20 cellular contexts compared by ENCODE assay signal in the genomic region with DNA sequence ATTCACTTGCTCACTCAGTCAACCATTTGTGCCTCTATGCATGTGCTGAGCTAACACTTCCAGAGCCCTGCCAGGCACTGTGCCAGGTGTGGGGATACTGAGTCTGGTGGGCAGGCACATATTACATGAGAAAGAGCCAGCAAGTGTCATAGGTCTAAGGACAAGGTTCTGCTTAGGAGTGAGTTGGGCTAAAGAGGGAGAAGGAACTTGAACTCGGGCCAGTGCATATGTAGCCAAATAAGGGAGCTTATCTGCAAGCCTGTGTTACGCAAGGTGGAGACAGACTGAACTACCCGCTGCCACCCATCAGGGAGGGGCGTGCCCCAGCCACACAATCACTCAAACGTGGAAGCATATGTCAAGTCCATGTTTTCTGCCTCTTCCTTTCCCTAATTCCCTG.
A peak's percentile ranks its signal among the peaks of the same experiment; 100 is the strongest.
DNase-seq lines count a peak whose midpoint lies in the region; ATAC-seq and TF ChIP-seq lines count a peak whose summit lies in the region.
"Had no signal": no experiment of that assay in that cellular context is flagged by ENCODE, and none has a peak within 500 bp of the region (broad histone marks: within the 10 kb centered on the region; RNA-seq: fewer than 3 reads in every experiment).

No MANE protein-coding gene starts in this region.

- ATAC-seq in GM18517 (IDR thresholded peaks at IDR 0.05; ENCODE audit: unreplicated experiment): no peak
- ATAC-seq: natural killer cell had no signal

- TF ChIP-seq CTCF in HEK293 (tag by site-specific recombination; IDR thresholded peaks at IDR 0.05): no peak

- H3K4me3 ChIP-seq in HEK293 (ENCODE audit: low read depth, low read length) (no peak overlapping the region), HAP-1 (no peak overlapping the region)

- CTCF ChIA-PET in HEK293 (lab: Yijun Ruan, JAX): interaction anchor here (2.0 kb wide), 1 partner anchor 135 kb away, joined by 5 read pairs; no protein-coding TSS in a partner anchor

- H3K27ac ChIP-seq in HEK293 (ENCODE audit: extremely low read depth, low read depth, low read length): no peak overlapping the region

- H3K36me3 ChIP-seq in HEK293 (ENCODE audit: control insufficient read depth in 2 of 2, insufficient read depth in 1 of 2, low read length in 2 of 2): no peaks in the 10 kb centered on the region
- H3K36me3 ChIP-seq in HAP-1 (replicated peaks): no peaks in the 10 kb centered on the region

- POLR2A ChIA-PET in HEK293 (lab: Yijun Ruan, JAX): no interaction called here

- H3K4me1 ChIP-seq in HEK293 (ENCODE audit: control insufficient read depth, insufficient read depth, low read length): no peaks in the 10 kb centered on the region
- H3K4me1 ChIP-seq in HAP-1: no peaks in the 10 kb centered on the region

- H3K9me3 ChIP-seq in HEK293 (ENCODE audit: control insufficient read depth, insufficient read depth, low read depth, low read length): no peaks in the 10 kb centered on the region
- no peaks in the 10 kb centered on the region for H3K9me3 ChIP-seq in HAP-1
- H3K9me3 ChIP-seq: SK-N-SH had no signal

- in situ Hi-C loops in HAP-1 (cut with MboI; ENCODE audit: low sequenced_read_pairs): no loop called here

- peak; percentile 76 for DNase-seq in NOMO-1 treated with dmso at 0.1 percent for 144 hours (lab: John Stamatoyannopoulos, UW; ENCODE audit: unreplicated experiment)
- DNase-seq in glomerular visceral epithelial cell (ENCODE audit: extremely low spot score): peak; percentile 3
- DNase-seq in mucosa of gallbladder (ENCODE audit: low spot score): peak; percentile 62
- no peak for DNase-seq in retina
- DNase-seq in HAP-1 (ENCODE audit: low spot score in 2 of 2): no peak
- no peak for DNase-seq in activated T-cell treated with anti-CD3 and anti-CD28 coated beads, Interleukin-2, amount 50 U/mL, for 48 hours
- DNase-seq: ACHN; activated CD4-positive, CD25-positive, alpha-beta regulatory T cell treated with anti-CD3 and anti-CD28 coated beads, Interleukin-2, amount 50 U/mL, for 72 hours; CD4-positive, CD25-positive, alpha-beta regulatory T cell; DMS79 treated with DMSO at 0.1 percent for 48 hours; HFFc6; hippocampal formation; mesendoderm; natural killer cell; NCI-H1048; NCI-H2029; SK-N-SH; T1000 had no signal

- H3K27me3 ChIP-seq in HAP-1 (ENCODE audit: low read depth): no peaks in the 10 kb centered on the region

TF ChIP-seq in HEK293, 187 proteins besides CTCF, POLR2A, EP300 and RAD21:
- TF ChIP-seq ZNF558 (tag by site-specific recombination; IDR thresholded peaks at IDR 0.05): no peak
- TF ChIP-seq SALL2 (tag by site-specific recombination; IDR thresholded peaks at IDR 0.05; ENCODE audit: borderline replicate concordance): no peak
- TF ChIP-seq ZNF610 (tag by site-specific recombination; IDR thresholded peaks at IDR 0.05; ENCODE audit: borderline replicate concordance): no peak
- peak; percentile 73 for TF ChIP-seq KLF1 (tag by site-specific recombination; IDR thresholded peaks at IDR 0.05)
- TF ChIP-seq ZBTB8A (tag by site-specific recombination; IDR thresholded peaks at IDR 0.05): no peak
- no peak for TF ChIP-seq YY1 (tag by site-specific recombination; IDR thresholded peaks at IDR 0.05)

Comparison
In these comparisons a context has a peak if more than half of its experiments do, and no peak if none do; other contexts are left out.
1. DNase-seq: peak in NOMO-1 treated with dmso at 0.1 percent for 144 hours (single experiment), glomerular visceral epithelial cell (single experiment) and mucosa of gallbladder (single experiment); none in retina (single experiment), HAP-1 (0 of 2) and activated T-cell treated with anti-CD3 and anti-CD28 coated beads, Interleukin-2, amount 50 U/mL, for 48 hours (0 of 2).